Comparison of ENCODE assay signal across 22 cellular contexts in the genomic region with DNA sequence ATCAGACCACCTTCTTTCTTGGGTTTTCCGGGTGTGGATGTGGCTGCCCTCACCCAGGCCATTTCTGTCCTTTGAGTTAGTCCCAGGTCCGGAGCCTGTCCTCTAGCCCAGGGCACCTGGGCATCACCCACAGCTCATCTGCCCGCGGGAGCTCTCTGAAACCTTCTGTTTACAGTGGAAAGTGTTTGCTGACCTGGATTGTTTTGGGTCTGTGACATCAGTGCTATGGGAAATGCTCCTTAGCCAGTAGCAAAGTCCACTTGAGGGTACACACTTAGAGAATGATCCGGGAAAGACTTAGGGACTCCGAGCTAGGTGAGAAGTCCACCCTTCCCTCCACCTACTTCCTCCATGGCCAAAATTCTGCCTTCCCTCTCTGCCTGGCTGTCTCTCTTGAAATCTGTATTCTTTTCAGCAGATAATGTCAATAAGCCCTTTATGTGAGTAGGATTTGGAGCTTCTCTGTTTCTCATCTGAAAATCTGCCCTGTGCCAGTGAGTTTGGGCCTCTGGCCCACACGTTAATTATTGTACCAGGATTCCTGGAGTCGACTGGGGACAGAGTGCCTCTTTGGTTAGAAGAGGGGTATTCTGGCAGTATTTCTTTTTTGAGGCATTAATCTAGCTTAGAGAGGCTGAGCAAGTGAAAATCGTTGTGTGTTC. TPM values are rescaled to one million over a fixed set of nuclear protein-coding genes. Genes with fewer than 3 reads are reported as not detected.
DNase-seq lines count a peak whose midpoint lies in the region; ATAC-seq and TF ChIP-seq lines count a peak whose summit lies in the region.
"Had no signal": no experiment of that assay in that cellular context is flagged by ENCODE, and none has a peak within 500 bp of the region (broad histone marks: within the 10 kb centered on the region; RNA-seq: fewer than 3 reads in every experiment).

No MANE protein-coding gene starts in this region.

- H3K4me3 ChIP-seq in heart right ventricle (peak overlapping the region in 1 of 10 donors; percentile 22), left ventricle myocardium inferior (no peak overlapping the region), MG63 (no peak overlapping the region)
- H3K4me3 ChIP-seq: cardiac muscle cell, HAP-1 had no signal

- 50 to 59% methylated on average over 9 of the region's 9 CpGs for WGBS in heart right ventricle, 2 donors

- H3K27me3 ChIP-seq in heart right ventricle: no peaks in the 10 kb centered on the region
- H3K27me3 ChIP-seq in left ventricle myocardium inferior (ENCODE audit: low read depth): no peaks in the 10 kb centered on the region
- H3K27me3 ChIP-seq in MG63: no peaks in the 10 kb centered on the region
- H3K27me3 ChIP-seq: cardiac muscle cell had no signal

- H3K4me1 ChIP-seq in heart right ventricle (peaks cover 15 to 96% (median 82%) of the 10 kb centered on the region in 9 donors), left ventricle myocardium inferior (peaks cover 96% of the 10 kb centered on the region)
- H3K4me1 ChIP-seq: HAP-1 had no signal

- peaks cover 0 to 6% (median 0%) of the 10 kb centered on the region in 9 donors for H3K36me3 ChIP-seq in heart right ventricle
- H3K36me3 ChIP-seq in left ventricle myocardium inferior: no peaks in the 10 kb centered on the region
- H3K36me3 ChIP-seq in MG63: no peaks in the 10 kb centered on the region; the same call in 1 of the 2 replicates
- H3K36me3 ChIP-seq: cardiac muscle cell, HAP-1 had no signal

- intact Hi-C loops in heart right ventricle (cut with DNase I): no loop called here
- intact Hi-C loops in cardiac septum (cut with DNase I): no loop called here
- intact Hi-C loops in left ventricle myocardium inferior (cut with micrococcal nuclease): no loop called here

- H3K9me3 ChIP-seq in heart right ventricle (no peaks in the 10 kb centered on the region), left ventricle myocardium inferior (replicated peaks) (no peaks in the 10 kb centered on the region), MG63 (no peaks in the 10 kb centered on the region)
- H3K9me3 ChIP-seq: HAP-1 had no signal

- no peak for TF ChIP-seq CTCF in heart right ventricle (IDR thresholded peaks at IDR 0.05)
- TF ChIP-seq CTCF in left ventricle myocardium inferior (IDR thresholded peaks at IDR 0.05; ENCODE audit: borderline replicate concordance): no peak

- DNase-seq in heart right ventricle (no peak), cardiac septum (ENCODE audit: low spot score) (no peak), left ventricle myocardium inferior (no peak), midbrain (lab: John Stamatoyannopoulos, UW) (peak; percentile 18), MG63 (no peak)
- DNase-seq: activated CD8-positive, alpha-beta memory T cell treated with anti-CD3 and anti-CD28 coated beads for 24 hours; activated naive CD8-positive, alpha-beta T cell treated with anti-CD3 and anti-CD28 coated beads, Interleukin-2, amount 10 ng/mL, durations not matched to agents 7 days and 5 days; CD4-positive, CD25-positive, alpha-beta regulatory T cell; DND-41; effector memory CD8-positive, alpha-beta T cell; naive thymus-derived CD4-positive, alpha-beta T cell; NCI-H187; NCI-H345; NK-92 treated with Interleukin-12 subunit alpha and Interleukin-12 subunit beta, amount 100 ng/mL, for 24 hours had no signal

- ATAC-seq in heart right ventricle (peak in 5 of 8 donors; percentile 12 to 34 (median 23)), GM21360 (IDR thresholded peaks at IDR 0.05; ENCODE audit: unreplicated experiment) (no peak), GM19035 (IDR thresholded peaks at IDR 0.05; ENCODE audit: unreplicated experiment) (no peak), HG03432 (IDR thresholded peaks at IDR 0.05; ENCODE audit: unreplicated experiment) (no peak)
- ATAC-seq: effector memory CD8-positive, alpha-beta T cell; naive thymus-derived CD4-positive, alpha-beta T cell; stimulated activated memory B cell treated with anti-CD40 and anti-IgM and Interleukin-4, amounts not matched to agents 10 μg/mL and 1 μg/mL and 100 μg/mL, for 72 hours had no signal

- H3K27ac ChIP-seq in heart right ventricle (peak overlapping the region; percentile 31 to 93 (median 65)), left ventricle myocardium inferior (replicated peaks) (peak overlapping the region; percentile 91)
- H3K27ac ChIP-seq: cardiac muscle cell had no signal

RNA-seq across cellular contexts. Expression of gene ABLIM3, which starts 19.9 kb away (rescaled TPM):
- total RNA-seq in heart right ventricle (100 to 1,000 TPM in 7 of 10 donors, 10 to 100 TPM in 3; 66.8 to 189 (median 106) TPM), cardiac septum (118 TPM), left ventricle myocardium inferior (122 TPM)
- 10 to 100 TPM; 53.6 to 54.1 TPM for polyA plus RNA-seq in heart right ventricle
- total RNA-seq in MG63 (2014; rRNA removed; shearing (Covaris generic); ENCODE audit: low replicate concordance): 3.8 and 8.6 TPM in 2 replicates
- total RNA-seq: A673; activated naive CD8-positive, alpha-beta T cell treated with anti-CD3 and anti-CD28 coated beads, Interleukin-2, amount 10 ng/mL, durations not matched to agents 7 days and 5 days; activated T-helper 1 cell treated with anti-CD3 and anti-CD28 coated beads, Interleukin-12 subunit alpha, Interleukin-12 subunit beta, Interleukin-2, Interleukin-4 antibody, amounts not matched to agents 30 ng/mL and 10 ng/mL and 1 ng/mL, durations not matched to agents 14 hours and 24 hours and 36 hours had no signal
- polyA plus RNA-seq: naive thymus-derived CD4-positive, alpha-beta T cell had no signal

Comparison
In these comparisons a context has a peak if more than half of its experiments do, and no peak if none do; other contexts are left out.
1. ATAC-seq: peak in heart right ventricle (5 of 8); none in GM21360 (single experiment), GM19035 (single experiment) and HG03432 (single experiment).